Comparison of ENCODE assay signal across 8 cellular contexts in the genomic region with DNA sequence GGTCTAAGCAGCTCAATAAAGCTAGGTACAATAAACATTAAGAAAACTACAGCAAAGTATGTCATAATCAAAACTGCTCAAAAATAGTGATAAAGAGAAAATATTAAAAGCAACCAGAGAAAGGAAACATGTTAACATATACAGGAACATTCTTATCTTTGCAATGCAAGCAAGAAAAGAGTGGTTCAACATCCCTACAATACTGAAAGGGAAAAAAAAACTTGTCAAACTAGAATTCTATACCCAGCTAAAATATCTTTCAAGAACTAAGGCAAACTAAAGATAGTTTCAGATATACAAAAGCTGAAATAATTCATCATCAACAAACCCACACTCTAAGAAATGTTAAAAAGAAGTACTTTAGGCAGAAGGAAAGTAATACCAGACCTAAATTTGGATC.
"Had no signal": no experiment of that assay in that cellular context is flagged by ENCODE, and none has a peak within 500 bp of the region (broad histone marks: within the 10 kb centered on the region; RNA-seq: fewer than 3 reads in every experiment).

No MANE protein-coding gene starts in this region.

- FAIRE-seq: HTR-8/SVneo had no signal

- H3K4me3 ChIP-seq: GM23248 had no signal

- DNase-seq: GM23248, GOT3, H9, HCEC 1CT, HFFc6, KG1 had no signal

- H2AFZ ChIP-seq: GM23248 had no signal

- H3K27ac Mint-ChIP-seq: H9, HFFc6, IgD-negative memory B cell had no signal

- H3K27ac ChIP-seq: GM23248 had no signal

- H3K4me3 Mint-ChIP-seq: H9, HFFc6 had no signal

- H3K4me1 Mint-ChIP-seq: IgD-negative memory B cell had no signal

- H3K9ac ChIP-seq: GM23248 had no signal

- H3K27me3 Mint-ChIP-seq: IgD-negative memory B cell had no signal
